In genomic region chr5:60371065-60371464, GRCh38 we compare ENCODE assay signal across 32 cellular contexts.
"Had no signal": no experiment of that assay in that cellular context is flagged by ENCODE, and none has a peak within 500 bp of the region (broad histone marks: within the 10 kb centered on the region; RNA-seq: fewer than 3 reads in every experiment).

No MANE protein-coding gene starts in this region.

- H3K9me3 Mint-ChIP-seq: activated CD4-positive, alpha-beta T cell treated with anti-CD3 and anti-CD28 coated beads, Interleukin-2, amount 10 ng/mL, durations not matched to agents 7 days and 5 days; activated naive CD8-positive, alpha-beta T cell treated with anti-CD3 and anti-CD28 coated beads for 36 hours; activated T-cell treated with anti-CD3 and anti-CD28 coated beads, Interleukin-2, amount 50 U/mL, for 4 hours; activated T-helper 1 cell treated with anti-CD3 and anti-CD28 coated beads, Interleukin-12 subunit alpha, Interleukin-12 subunit beta, Interleukin-2, Interleukin-4 antibody, amounts not matched to agents 30 ng/mL and 10 ng/mL and 1 ng/mL, durations not matched to agents 14 hours and 24 hours and 36 hours; T-helper 1 cell treated with Interleukin-12 subunit alpha and Interleukin-12 subunit beta and Interleukin-4 antibody, amounts not matched to agents 30 μg/mL and 1 μg/mL, for 36 hours; T-helper 2 cell treated with Interferon-gamma antibody and Interleukin-4, amounts not matched to agents 5 μg/mL and 100 μg/mL, for 36 hours had no signal

- ATAC-seq: activated CD4-positive, alpha-beta T cell treated with anti-CD3 and anti-CD28 coated beads for 36 hours; activated CD4-positive, CD25-positive, alpha-beta regulatory T cell treated with anti-CD3 and anti-CD28 coated beads, Interleukin-2, amount 50 U/mL, for 24 hours; activated T-cell treated with anti-CD3 and anti-CD28 coated beads, Interleukin-2, amount 50 U/mL, for 4 hours; Right ventricle myocardium inferior had no signal

- H3K27ac Mint-ChIP-seq: activated CD4-positive, alpha-beta memory T cell treated with anti-CD3 and anti-CD28 coated beads for 36 hours; activated CD4-positive, alpha-beta T cell treated with anti-CD3 and anti-CD28 coated beads for 36 hours; activated CD4-positive, alpha-beta T cell treated with anti-CD3 and anti-CD28 coated beads, Interleukin-2, amount 10 ng/mL, durations not matched to agents 7 days and 5 days; activated naive CD8-positive, alpha-beta T cell treated with anti-CD3 and anti-CD28 coated beads for 36 hours; activated T-helper 1 cell treated with anti-CD3 and anti-CD28 coated beads, Interleukin-12 subunit alpha, Interleukin-12 subunit beta, Interleukin-2, Interleukin-4 antibody, amounts not matched to agents 30 ng/mL and 10 ng/mL and 1 ng/mL, durations not matched to agents 14 hours and 24 hours and 36 hours; T-helper 1 cell treated with Interleukin-12 subunit alpha and Interleukin-12 subunit beta and Interleukin-4 antibody, amounts not matched to agents 30 μg/mL and 1 μg/mL, for 36 hours; T-helper 2 cell treated with Interferon-gamma antibody and Interleukin-4, amounts not matched to agents 5 μg/mL and 100 μg/mL, for 36 hours had no signal

- FAIRE-seq: RCC 7860, TTC549 had no signal

- H3K36me3 ChIP-seq: cardiac muscle cell had no signal

- H3K27me3 Mint-ChIP-seq: activated CD4-positive, alpha-beta memory T cell treated with anti-CD3 and anti-CD28 coated beads for 36 hours; activated CD4-positive, alpha-beta T cell treated with anti-CD3 and anti-CD28 coated beads for 36 hours; activated CD4-positive, alpha-beta T cell treated with anti-CD3 and anti-CD28 coated beads, Interleukin-2, amount 10 ng/mL, durations not matched to agents 7 days and 5 days; activated naive CD8-positive, alpha-beta T cell treated with anti-CD3 and anti-CD28 coated beads for 36 hours had no signal

- H2AFZ ChIP-seq: PC-9 had no signal

- H3K4me2 ChIP-seq: PC-9 had no signal

- H3K36me3 Mint-ChIP-seq: activated CD4-positive, alpha-beta memory T cell treated with anti-CD3 and anti-CD28 coated beads for 36 hours; activated naive CD8-positive, alpha-beta T cell treated with anti-CD3 and anti-CD28 coated beads for 36 hours had no signal

- H3K27me3 ChIP-seq: cardiac muscle cell had no signal

- DNase-seq: activated CD4-positive, alpha-beta memory T cell treated with anti-CD3 and anti-CD28 coated beads for 36 hours; activated CD4-positive, alpha-beta T cell treated with anti-CD3 and anti-CD28 coated beads for 36 hours; activated CD4-positive, alpha-beta T cell treated with anti-CD3 and anti-CD28 coated beads, Interleukin-2, amount 10 ng/mL, durations not matched to agents 7 days and 5 days; activated CD8-positive, alpha-beta memory T cell treated with anti-CD3 and anti-CD28 coated beads, Interleukin-2, amount 50 U/mL, for 4 hours; activated gamma-delta T cell treated with Interleukin-2 at 50 U/mL for 16 hours; activated naive CD4-positive, alpha-beta T cell treated with anti-CD3 and anti-CD28 coated beads, Interleukin-2, amount 50 U/mL, for 16 hours; activated naive CD8-positive, alpha-beta T cell treated with anti-CD3 and anti-CD28 coated beads for 36 hours; activated T-cell treated with anti-CD3 and anti-CD28 coated beads for 4 hours; activated T-cell treated with anti-CD3 and anti-CD28 coated beads, Interleukin-2, amount 50 U/mL, for 4 hours; amniotic stem cell; aorta; Karpas-422; KBM-7; NCI-H1105 treated with DMSO at 0.1 percent for 48 hours; NCI-H1436; NCI-H1694; NCI-H1930; NCI-H2171; NCI-H510A; NCI-H526; NCI-H748 treated with DMSO at 0.1 percent for 48 hours; PC-9; SIG-M5 had no signal

- H3K4me3 Mint-ChIP-seq: activated CD4-positive, alpha-beta memory T cell treated with anti-CD3 and anti-CD28 coated beads for 36 hours; activated CD4-positive, alpha-beta T cell treated with anti-CD3 and anti-CD28 coated beads for 36 hours; activated CD4-positive, alpha-beta T cell treated with anti-CD3 and anti-CD28 coated beads, Interleukin-2, amount 10 ng/mL, durations not matched to agents 7 days and 5 days; activated naive CD8-positive, alpha-beta T cell treated with anti-CD3 and anti-CD28 coated beads for 36 hours; activated T-cell treated with anti-CD3 and anti-CD28 coated beads, Interleukin-2, amount 50 U/mL, for 4 hours; activated T-helper 1 cell treated with anti-CD3 and anti-CD28 coated beads, Interleukin-12 subunit alpha, Interleukin-12 subunit beta, Interleukin-2, Interleukin-4 antibody, amounts not matched to agents 30 ng/mL and 10 ng/mL and 1 ng/mL, durations not matched to agents 14 hours and 24 hours and 36 hours; T-helper 1 cell treated with Interleukin-12 subunit alpha and Interleukin-12 subunit beta and Interleukin-4 antibody, amounts not matched to agents 30 μg/mL and 1 μg/mL, for 36 hours; T-helper 2 cell treated with Interferon-gamma antibody and Interleukin-4, amounts not matched to agents 5 μg/mL and 100 μg/mL, for 36 hours had no signal

- H3K4me1 Mint-ChIP-seq: activated CD4-positive, alpha-beta T cell treated with anti-CD3 and anti-CD28 coated beads for 36 hours; activated CD4-positive, alpha-beta T cell treated with anti-CD3 and anti-CD28 coated beads, Interleukin-2, amount 10 ng/mL, durations not matched to agents 7 days and 5 days; activated naive CD8-positive, alpha-beta T cell treated with anti-CD3 and anti-CD28 coated beads for 36 hours had no signal

- H3K27ac ChIP-seq: cardiac muscle cell, PC-9, RWPE1 had no signal

- H3K4me3 ChIP-seq: cardiac muscle cell, PC-9 had no signal
